Comparison of ENCODE assay signal across 31 cellular contexts in genomic region chr20:51171141-51171540, GRCh38.
"Had no signal": no experiment of that assay in that cellular context is flagged by ENCODE, and none has a peak within 500 bp of the region (broad histone marks: within the 10 kb centered on the region; RNA-seq: fewer than 3 reads in every experiment).

No MANE protein-coding gene starts in this region.

- H3K27ac ChIP-seq: adrenal gland, body of pancreas, KMS-11, Peyer's patch, WERI-Rb-1 had no signal

- DNase-seq: activated CD4-positive, alpha-beta T cell treated with anti-CD3 and anti-CD28 coated beads, Interleukin-2, amount 10 ng/mL, durations not matched to agents 24 days and 14 days; activated CD4-positive, alpha-beta T cell treated with anti-CD3 and anti-CD28 coated beads, Interleukin-2, amount 50 U/mL, for 4 hours; activated CD4-positive, CD25-positive, alpha-beta regulatory T cell; activated CD8-positive, alpha-beta T cell treated with anti-CD3 and anti-CD28 coated beads for 36 hours; activated gamma-delta T cell treated with Interleukin-2 at 50 U/mL for 16 hours; activated naive CD4-positive, alpha-beta T cell treated with anti-CD3 and anti-CD28 coated beads for 36 hours; activated T-cell treated with anti-CD3 and anti-CD28 coated beads, Interleukin-2, amount 50 U/mL, for 4 hours; body of pancreas; central memory CD4-positive, alpha-beta T cell; NCI-H1092 treated with DMSO at 0.1 percent for 48 hours; NCI-H146; NCI-H187; NCI-H2029 treated with DMSO at 0.1 percent for 48 hours; NCI-H2107; NCI-H2171; NCI-H510A; NCI-H526; NCI-H748 treated with DMSO at 0.1 percent for 48 hours; NK-92 treated with Interleukin-12 subunit alpha and Interleukin-12 subunit beta, amount 100 ng/mL, for 24 hours; PC-3; Peyer's patch; Right ventricle myocardium superior; RPMI8226; SW 1271; T1000; WERI-Rb-1 had no signal

- H3K36me3 Mint-ChIP-seq: activated naive CD4-positive, alpha-beta T cell treated with anti-CD3 and anti-CD28 coated beads, Interleukin-2, amount 50 U/mL, for 72 hours had no signal

- H3K9me3 Mint-ChIP-seq: activated CD4-positive, alpha-beta T cell treated with anti-CD3 and anti-CD28 coated beads, Interleukin-2, amount 10 ng/mL, durations not matched to agents 24 days and 14 days; activated CD8-positive, alpha-beta T cell treated with anti-CD3 and anti-CD28 coated beads for 36 hours; activated naive CD4-positive, alpha-beta T cell treated with anti-CD3 and anti-CD28 coated beads for 36 hours; activated naive CD4-positive, alpha-beta T cell treated with anti-CD3 and anti-CD28 coated beads, Interleukin-2, amount 50 U/mL, for 72 hours; activated T-helper 1 cell treated with anti-CD3 and anti-CD28 coated beads, Interleukin-12 subunit alpha, Interleukin-12 subunit beta, Interleukin-2, Interleukin-4 antibody, amounts not matched to agents 30 ng/mL and 10 ng/mL and 1 ng/mL, durations not matched to agents 14 hours and 24 hours and 36 hours had no signal

- H3K4me3 ChIP-seq: adrenal gland, body of pancreas, Peyer's patch had no signal

- FAIRE-seq: astrocyte had no signal

- ATAC-seq: activated CD8-positive, alpha-beta T cell treated with anti-CD3 and anti-CD28 coated beads for 36 hours; activated naive CD4-positive, alpha-beta T cell treated with anti-CD3 and anti-CD28 coated beads, Interleukin-2, amount 50 U/mL, for 72 hours; activated T-cell treated with anti-CD3 and anti-CD28 coated beads, Interleukin-2, amount 50 U/mL, for 4 hours; body of pancreas; PC-3 had no signal

- H3K4me1 ChIP-seq: adrenal gland, body of pancreas, Peyer's patch had no signal

- H3K36me3 ChIP-seq: adrenal gland, Peyer's patch, WERI-Rb-1 had no signal

- H3K4me3 Mint-ChIP-seq: activated CD4-positive, alpha-beta T cell treated with anti-CD3 and anti-CD28 coated beads, Interleukin-2, amount 10 ng/mL, durations not matched to agents 24 days and 14 days; activated CD8-positive, alpha-beta T cell treated with anti-CD3 and anti-CD28 coated beads for 36 hours; activated naive CD4-positive, alpha-beta T cell treated with anti-CD3 and anti-CD28 coated beads for 36 hours; activated T-cell treated with anti-CD3 and anti-CD28 coated beads, Interleukin-2, amount 50 U/mL, for 4 hours; activated T-helper 1 cell treated with anti-CD3 and anti-CD28 coated beads, Interleukin-12 subunit alpha, Interleukin-12 subunit beta, Interleukin-2, Interleukin-4 antibody, amounts not matched to agents 30 ng/mL and 10 ng/mL and 1 ng/mL, durations not matched to agents 14 hours and 24 hours and 36 hours had no signal

- H3K27ac Mint-ChIP-seq: activated CD4-positive, alpha-beta T cell treated with anti-CD3 and anti-CD28 coated beads, Interleukin-2, amount 10 ng/mL, durations not matched to agents 24 days and 14 days; activated CD8-positive, alpha-beta T cell treated with anti-CD3 and anti-CD28 coated beads for 36 hours; activated naive CD4-positive, alpha-beta T cell treated with anti-CD3 and anti-CD28 coated beads for 36 hours; activated naive CD4-positive, alpha-beta T cell treated with anti-CD3 and anti-CD28 coated beads, Interleukin-2, amount 50 U/mL, for 72 hours; activated T-helper 1 cell treated with anti-CD3 and anti-CD28 coated beads, Interleukin-12 subunit alpha, Interleukin-12 subunit beta, Interleukin-2, Interleukin-4 antibody, amounts not matched to agents 30 ng/mL and 10 ng/mL and 1 ng/mL, durations not matched to agents 14 hours and 24 hours and 36 hours had no signal

- H3K27me3 ChIP-seq: adrenal gland, body of pancreas, Peyer's patch had no signal
